ENCODE assay signal across 13 cellular contexts in the genomic region with DNA sequence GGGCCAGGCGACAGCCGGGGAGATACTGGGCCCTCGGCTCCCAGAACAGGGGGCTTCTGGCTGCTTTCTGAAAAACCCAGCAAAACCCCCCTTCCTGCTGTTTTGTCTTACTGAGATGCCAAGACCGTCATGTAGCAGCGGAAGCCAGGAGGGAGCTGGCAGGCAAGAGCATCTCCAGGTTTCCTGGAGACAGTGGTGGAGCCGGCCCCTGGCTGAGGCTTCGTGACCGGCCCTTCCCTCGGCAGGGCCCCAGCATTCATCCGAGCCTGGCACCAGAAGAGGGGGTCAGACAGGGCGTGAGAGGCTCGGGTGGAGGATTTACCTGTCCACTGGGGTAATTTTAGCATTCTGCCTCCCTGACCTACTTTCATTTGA. TPM values are rescaled to one million over a fixed set of nuclear protein-coding genes. Genes with fewer than 3 reads are reported as not detected.
DNase-seq lines count a peak whose midpoint lies in the region; ATAC-seq and TF ChIP-seq lines count a peak whose summit lies in the region.
"Had no signal": no experiment of that assay in that cellular context is flagged by ENCODE, and none has a peak within 500 bp of the region (broad histone marks: within the 10 kb centered on the region; RNA-seq: fewer than 3 reads in every experiment).

No MANE protein-coding gene starts in this region.

- H3K9me3 ChIP-seq in IMR-90 (ENCODE audit: control insufficient read depth, insufficient read depth, low read length) (no peaks in the 10 kb centered on the region), fibroblast of lung (ENCODE audit: control insufficient read depth, insufficient read depth, low read depth, low read length) (no peaks in the 10 kb centered on the region), neural cell (ENCODE audit: low read length) (no peaks in the 10 kb centered on the region)
- H3K9me3 ChIP-seq: prostate gland had no signal

- no peak overlapping the region for H4K5ac ChIP-seq in IMR-90 (ENCODE audit: low read depth, low read length)

- peaks cover 37% of the 10 kb centered on the region for H3K9me1 ChIP-seq in IMR-90 (ENCODE audit: insufficient read depth, low read length)

- no peak overlapping the region for H3K56ac ChIP-seq in IMR-90 (ENCODE audit: extremely low read depth, insufficient read depth, low read length)

- H4K8ac ChIP-seq in IMR-90 (ENCODE audit: low read depth in 2 of 2, low read length in 2 of 2): no peak overlapping the region

- H3K4me1 ChIP-seq in IMR-90 (ENCODE audit: control insufficient read depth, insufficient read depth, low read length) (peaks cover 18% of the 10 kb centered on the region; the same call in 1 of the 2 replicates), fibroblast of lung (ENCODE audit: control insufficient read depth, extremely low read depth, insufficient read depth, low read length) (peaks cover 8% of the 10 kb centered on the region)
- H3K4me1 ChIP-seq: prostate gland had no signal

- H3K18ac ChIP-seq in IMR-90 (ENCODE audit: low read depth, low read length): no peak overlapping the region

- TF ChIP-seq EP300 in neural cell (conservative IDR thresholded peaks at IDR 0.05; ENCODE audit: poor library complexity, severe bottlenecking): no peak

- H3K4me2 ChIP-seq in IMR-90 (ENCODE audit: low read depth, low read length) (no peak overlapping the region), fibroblast of lung (ENCODE audit: extremely low read depth, insufficient read depth, low read length) (peak overlapping the region; percentile 25), neural cell (ENCODE audit: low read length) (no peak overlapping the region)

- 0 out of 2 replicates have a peak overlapping the region, but pooled peaks have one; percentile 34 for H3K4ac ChIP-seq in IMR-90 (ENCODE audit: low read depth, low read length)

- H3K23ac ChIP-seq in IMR-90 (ENCODE audit: low read depth, low read length): no peak overlapping the region

- peak overlapping the region; percentile 21; the same call in 1 of the 2 replicates for H2AK5ac ChIP-seq in IMR-90 (ENCODE audit: low read depth, low read length)

- no peak for ATAC-seq in IMR-90 (ENCODE audit: low read depth)

- dilution Hi-C loops in IMR-90 (cut with HindIII; ENCODE audit: low sequenced_read_pairs, unreplicated experiment): no loop called here

- H2AK9ac ChIP-seq in IMR-90 (replicated peaks; ENCODE audit: low read depth, low read length, poor library complexity): no peak overlapping the region

- H3K9ac ChIP-seq in IMR-90 (ENCODE audit: low read depth, low read length) (no peak overlapping the region), fibroblast of lung (ENCODE audit: insufficient read depth, low read length) (no peak overlapping the region), neural cell (ENCODE audit: low read length) (peak overlapping the region; percentile 20)

- H3K4me3 ChIP-seq in IMR-90 (ENCODE audit: insufficient read depth, low read depth, low read length) (no peak overlapping the region), fibroblast of lung (replicated peaks in 1 of 4; ENCODE audit: control extremely low read depth in 1 of 4, insufficient read depth in 1 of 4, low read depth in 3 of 4, low read length in 4 of 4) (no peak overlapping the region), neural cell (ENCODE audit: low read length) (no peak overlapping the region)
- H3K4me3 ChIP-seq: prostate gland had no signal

- H3K27ac ChIP-seq in IMR-90 (ENCODE audit: insufficient read depth, low read length) (no peak overlapping the region), fibroblast of lung (ENCODE audit: insufficient read depth, low read length) (peak overlapping the region; percentile 56), neural cell (ENCODE audit: low read length) (peak overlapping the region; percentile 37), substantia nigra (ENCODE audit: low read depth, low read length, poor library complexity, severe bottlenecking) (peak overlapping the region; percentile 82)

- TF ChIP-seq RAD21 in IMR-90 (IDR thresholded peaks at IDR 0.05; ENCODE audit: low read length) (no peak), neural cell (conservative IDR thresholded peaks at IDR 0.05) (no peak)

- POLR2A ChIA-PET in IMR-90 (lab: Charles Lee; ENCODE audit: unreplicated experiment): interaction anchor here (0.6 kb wide), 1 partner anchor 194 kb away, joined by 5 read pairs; no protein-coding TSS in a partner anchor

- WGBS in IMR-90 (ENCODE audit: extremely low coverage in 2 of 2, insufficient read length in 1 of 2), 2 experiments: 73% methylated on average over 5 of the region's 12 CpGs; no CpG with 5 or more reads in 1 of the 2 experiments

- no peak for TF ChIP-seq POLR2A in IMR-90 (IDR thresholded peaks at IDR 0.05; ENCODE audit: low read depth, low read length)

- H2BK120ac ChIP-seq in IMR-90 (ENCODE audit: low read depth, low read length): no peak overlapping the region

- peaks cover 94% of the 10 kb centered on the region for H4K20me1 ChIP-seq in IMR-90 (ENCODE audit: insufficient read depth, low read length)
- H4K20me1 ChIP-seq in fibroblast of lung (ENCODE audit: control insufficient read depth, extremely low read depth, insufficient read depth, low read length): no peaks in the 10 kb centered on the region
- H4K20me1 ChIP-seq in neural cell (ENCODE audit: insufficient read depth): no peaks in the 10 kb centered on the region

- TF ChIP-seq CTCF in IMR-90 (conservative IDR thresholded peaks at IDR 0.05; ENCODE audit: low read depth, low read length): no peak
- TF ChIP-seq CTCF in fibroblast of lung (conservative IDR thresholded peaks at IDR 0.05 in 1 of 2, IDR thresholded peaks at IDR 0.05 in 1 of 2; ENCODE audit: low read depth in 1 of 2, low read length in 2 of 2): no peak
- no peak for TF ChIP-seq CTCF in neural cell (IDR thresholded peaks at IDR 0.05; ENCODE audit: poor library complexity, severe bottlenecking)

- no peaks in the 10 kb centered on the region for H3K9me2 ChIP-seq in neural cell (ENCODE audit: insufficient read depth, low read length)

- CTCF ChIA-PET in IMR-90 (lab: Yijun Ruan, JAX): no interaction called here

- in situ Hi-C loops in IMR-90 (cut with MboI; ENCODE audit: low sequenced_read_pairs): no loop called here

- no peak for DNase-seq in IMR-90
- DNase-seq in fibroblast of lung (ENCODE audit: low read depth in 2 of 2): no peak
- peak in 1 of 49 donors; percentile 65 for DNase-seq in substantia nigra (lab: John Stamatoyannopoulos, UW)
- no peak for DNase-seq in NCI-H1930 (lab: John Stamatoyannopoulos, UW)
- no peak for DNase-seq in SIG-M5 (lab: John Stamatoyannopoulos, UW)
- no peak for DNase-seq in HuH-7 (ENCODE audit: low spot score)
- DNase-seq: activated CD8-positive, alpha-beta memory T cell treated with anti-CD3 and anti-CD28 coated beads, Interleukin-2, amount 50 U/mL, for 4 hours; activated naive CD4-positive, alpha-beta T cell treated with anti-CD3 and anti-CD28 coated beads, Interleukin-2, amount 10 ng/mL, durations not matched to agents 7 days and 5 days; H9; immature natural killer cell; stimulated activated CD4-positive, alpha-beta T cell treated with anti-CD3 and anti-CD28 coated beads, Interleukin-2, amount 100 ng/mL, for 24 hours had no signal

- H3K36me3 ChIP-seq in IMR-90 (ENCODE audit: control insufficient read depth, insufficient read depth, low read length): peaks cover 45% of the 10 kb centered on the region
- peaks cover 24% of the 10 kb centered on the region for H3K36me3 ChIP-seq in fibroblast of lung (ENCODE audit: control insufficient read depth, insufficient read depth, low read length)
- H3K36me3 ChIP-seq in neural cell (ENCODE audit: insufficient read depth, low read length): no peaks in the 10 kb centered on the region

- no peaks in the 10 kb centered on the region for H3K27me3 ChIP-seq in IMR-90 (ENCODE audit: control insufficient read depth, insufficient read depth, low read length)
- H3K27me3 ChIP-seq in fibroblast of lung (ENCODE audit: control insufficient read depth, insufficient read depth, low read length): no peaks in the 10 kb centered on the region
- no peaks in the 10 kb centered on the region for H3K27me3 ChIP-seq in neural cell (ENCODE audit: insufficient read depth, low read depth, low read length)

- no peak overlapping the region for H2BK15ac ChIP-seq in IMR-90 (ENCODE audit: low read depth, low read length)

- no peak overlapping the region for H2BK5ac ChIP-seq in IMR-90 (ENCODE audit: low read depth, low read length, poor library complexity, severe bottlenecking)

- H3K79me2 ChIP-seq in fibroblast of lung (ENCODE audit: control insufficient read depth, insufficient read depth, low read length) (peaks cover 35% of the 10 kb centered on the region), neural cell (replicated peaks; ENCODE audit: insufficient read depth, low read length) (peaks cover 32% of the 10 kb centered on the region)

- H3F3A ChIP-seq in neural cell (ENCODE audit: insufficient read depth, low read length, poor library complexity, severe bottlenecking): no peaks in the 10 kb centered on the region

- H2AFZ ChIP-seq in IMR-90 (replicated peaks; ENCODE audit: low read length, poor library complexity) (no peak overlapping the region), fibroblast of lung (ENCODE audit: low read length) (no peak overlapping the region), neural cell (ENCODE audit: low read depth, low read length) (no peak overlapping the region)

- H3K14ac ChIP-seq in IMR-90 (replicated peaks; ENCODE audit: low read depth, low read length): no peak overlapping the region

- intact Hi-C loops in IMR-90 (cut with micrococcal nuclease): loop anchor here (2.0 kb wide), 1 partner anchor 27 kb away; no protein-coding TSS in a partner anchor

- no peak overlapping the region for H4K91ac ChIP-seq in IMR-90 (ENCODE audit: insufficient read depth, low read depth, low read length)

- no TSS peak for BruUV-seq in IMR-90 (replicated peaks; lab: Mats Ljungman, UMichigan)

- H3K79me1 ChIP-seq in IMR-90 (ENCODE audit: low read depth in 1 of 2, low read length in 2 of 2): peaks cover 15 to 86% of the 10 kb centered on the region in 2 experiments

- no peak overlapping the region for H2BK20ac ChIP-seq in IMR-90 (ENCODE audit: low read depth, low read length)

TF ChIP-seq in IMR-90, 13 proteins besides CTCF, POLR2A, EP300 and RAD21 (continues in another document):
- no peak for TF ChIP-seq CHD1 (IDR thresholded peaks at IDR 0.05; ENCODE audit: low read depth, low read length)
- TF ChIP-seq NFE2L2 (IDR thresholded peaks at IDR 0.05; ENCODE audit: low read depth, low read length): no peak

TF ChIP-seq in neural cell, 6 proteins besides CTCF, POLR2A, EP300 and RAD21 (continues in another document):
- TF ChIP-seq MXI1 (conservative IDR thresholded peaks at IDR 0.05; ENCODE audit: poor library complexity, severe bottlenecking) (no peak), EZH2 (IDR thresholded peaks at IDR 0.05; ENCODE audit: borderline replicate concordance, insufficient read depth, low read length, poor library complexity, severe bottlenecking) (no peak)

RNA-seq across cellular contexts. Expression of gene PFKFB3, which starts 9.5 kb away (rescaled TPM):
- total RNA-seq in IMR-90 (2012; rRNA removed): 26.9 and 34.1 TPM in 2 replicates
- polyA plus RNA-seq in IMR-90 (2012; rRNA removed): 45.5 and 51.3 TPM in 2 replicates
- 35.6 and 39.8 TPM in 2 replicates for polyA plus RNA-seq in IMR-90 (2012; cell fraction: cytosol; rRNA removed)
- 86.2 and 130 TPM in 2 replicates for polyA plus RNA-seq in IMR-90 (2012; cell fraction: nucleus; rRNA removed; ENCODE audit: low replicate concordance)
- 22.9 and 25.8 TPM in 2 replicates for total RNA-seq in fibroblast of lung
- 14.2 and 15.5 TPM in 2 replicates for polyA plus RNA-seq in fibroblast of lung
- polyA plus RNA-seq in fibroblast of lung (2012): 21.8 and 22.1 TPM in 2 replicates
- 36.3 and 37.4 TPM in 2 replicates for polyA minus RNA-seq in fibroblast of lung (ENCODE audit: low replicate concordance)
- polyA plus RNA-seq in neural cell: 33.4 and 36.2 TPM in 2 replicates
- 24.1 and 30.2 TPM in 2 replicates for polyA minus RNA-seq in neural cell
